ENCODE assay signal across 1 cellular context in genomic region chr15:88629071-88629470, GRCh38.
TF ChIP-seq lines count a peak whose summit lies in the region.

No MANE protein-coding gene starts in this region.

TF ChIP-seq in H1, 55 proteins besides CTCF, POLR2A, EP300 and RAD21:
- TF ChIP-seq BCL11A (IDR thresholded peaks at IDR 0.05; ENCODE audit: low read depth in 2 of 2, low read length in 2 of 2) (no peak), POLR2AphosphoS5 (IDR thresholded peaks at IDR 0.05; ENCODE audit: low read depth, low read length) (0 out of 2 replicates have a peak, but pooled peaks have one; percentile 7)
